1 cellular context compared by ENCODE assay signal in genomic region chr14:70005281-70005805, GRCh38.
TF ChIP-seq lines count a peak whose summit lies in the region.

No MANE protein-coding gene starts in this region.

TF ChIP-seq in HepG2, 621 proteins besides CTCF, POLR2A, EP300 and RAD21 (continued from another document and continues in another):
- no peak for TF ChIP-seq UBTF (CRISPR knock-in tag; IDR thresholded peaks at IDR 0.05)
- no peak for TF ChIP-seq GLI4 (CRISPR knock-in tag; IDR thresholded peaks at IDR 0.05; ENCODE audit: borderline replicate concordance)
- no peak for TF ChIP-seq LCORL (IDR thresholded peaks at IDR 0.05)
- peak; percentile 92 for TF ChIP-seq LCORL (CRISPR knock-in tag; IDR thresholded peaks at IDR 0.05)
- no peak for TF ChIP-seq ZNF883 (CRISPR knock-in tag; IDR thresholded peaks at IDR 0.05; ENCODE audit: not compliant biosample characterization)
- TF ChIP-seq EEA1 (CRISPR knock-in tag; IDR thresholded peaks at IDR 0.05; ENCODE audit: borderline replicate concordance) = no peak
- no peak for TF ChIP-seq NFE2L2 (IDR thresholded peaks at IDR 0.05; ENCODE audit: low read length)
- no peak for TF ChIP-seq ZSCAN5A (CRISPR knock-in tag; IDR thresholded peaks at IDR 0.05; ENCODE audit: borderline replicate concordance)
- 0 out of 2 replicates have a peak, but pooled peaks have one; percentile 22 for TF ChIP-seq BRCA1 (CRISPR knock-in tag; IDR thresholded peaks at IDR 0.05)
- TF ChIP-seq ZNF646 (CRISPR knock-in tag; IDR thresholded peaks at IDR 0.05) = peak; percentile 68; the same call in 1 of the 2 replicates
- TF ChIP-seq ZNF253 (CRISPR knock-in tag; IDR thresholded peaks at IDR 0.05; ENCODE audit: borderline replicate concordance) = no peak
- peak; percentile 61 for TF ChIP-seq PPARG (CRISPR knock-in tag; conservative IDR thresholded peaks at IDR 0.05)
- TF ChIP-seq SNAI1 (CRISPR knock-in tag; IDR thresholded peaks at IDR 0.05; ENCODE audit: borderline replicate concordance) = no peak
- no peak for TF ChIP-seq CREB3 (CRISPR knock-in tag; IDR thresholded peaks at IDR 0.05)
- peak; percentile 64; the same call in 1 of the 2 replicates for TF ChIP-seq ZSCAN25 (CRISPR knock-in tag; IDR thresholded peaks at IDR 0.05)
- no peak for TF ChIP-seq ZBTB21 (CRISPR knock-in tag; IDR thresholded peaks at IDR 0.05)
- TF ChIP-seq GFI1 (CRISPR knock-in tag; IDR thresholded peaks at IDR 0.05; ENCODE audit: borderline replicate concordance) = peak; percentile 71; the same call in 1 of the 2 replicates
- TF ChIP-seq HMGXB4 (CRISPR knock-in tag; IDR thresholded peaks at IDR 0.05; ENCODE audit: borderline replicate concordance in 1 of 2, low read depth in 1 of 2) = 0 out of 4 replicates have a peak, but pooled peaks of 1 of the 2 experiments have one; percentile 25
- no peak for TF ChIP-seq CENPBD1 (CRISPR knock-in tag; IDR thresholded peaks at IDR 0.05; ENCODE audit: borderline replicate concordance, low read depth)
- no peak for TF ChIP-seq MBD4 (IDR thresholded peaks at IDR 0.05; ENCODE audit: borderline replicate concordance, low read length)
- TF ChIP-seq MED8 (CRISPR knock-in tag; IDR thresholded peaks at IDR 0.05; ENCODE audit: insufficient replicate concordance) = no peak
- peak; percentile 67; the same call in 1 of the 2 replicates for TF ChIP-seq JUN (CRISPR knock-in tag; IDR thresholded peaks at IDR 0.05)
- no peak for TF ChIP-seq ZNF260 (CRISPR knock-in tag; IDR thresholded peaks at IDR 0.05; ENCODE audit: borderline replicate concordance, low read depth)
- no peak for TF ChIP-seq ZNF12 (CRISPR knock-in tag; IDR thresholded peaks at IDR 0.05)
- no peak for TF ChIP-seq TCF7L2 (IDR thresholded peaks at IDR 0.05; ENCODE audit: low read depth, low read length)
- TF ChIP-seq ZNF792 (CRISPR knock-in tag; IDR thresholded peaks at IDR 0.05) = peak; percentile 66; the same call in 1 of the 2 replicates
- TF ChIP-seq ZNF761 (CRISPR knock-in tag; conservative IDR thresholded peaks at IDR 0.05) = peak; percentile 74; the same call in 1 of the 2 replicates
- TF ChIP-seq RNF2 (conservative IDR thresholded peaks at IDR 0.05; ENCODE audit: low read depth) = no peak
- TF ChIP-seq ZNF598 (CRISPR knock-in tag; IDR thresholded peaks at IDR 0.05; ENCODE audit: borderline replicate concordance) = no peak; the same call in 1 of the 2 replicates
- peak; percentile 44; the same call in 1 of the 2 replicates for TF ChIP-seq CCDC6 (CRISPR knock-in tag; IDR thresholded peaks at IDR 0.05)
- TF ChIP-seq NCOA5 (CRISPR knock-in tag; IDR thresholded peaks at IDR 0.05) = no peak
- TF ChIP-seq GTF3A (CRISPR knock-in tag; conservative IDR thresholded peaks at IDR 0.05) = no peak
- no peak for TF ChIP-seq ZNF446 (CRISPR knock-in tag; IDR thresholded peaks at IDR 0.05)
- TF ChIP-seq SP140L (CRISPR knock-in tag; IDR thresholded peaks at IDR 0.05; ENCODE audit: borderline replicate concordance) = no peak
- TF ChIP-seq ELF4 (CRISPR knock-in tag; IDR thresholded peaks at IDR 0.05; ENCODE audit: borderline replicate concordance) = no peak
- TF ChIP-seq JARID2 (CRISPR knock-in tag; IDR thresholded peaks at IDR 0.05; ENCODE audit: insufficient replicate concordance) = no peak
- no peak for TF ChIP-seq E2F5 (CRISPR knock-in tag; conservative IDR thresholded peaks at IDR 0.05)
- TF ChIP-seq ZNF709 (CRISPR knock-in tag; IDR thresholded peaks at IDR 0.05) = no peak
- peak; percentile 98 for TF ChIP-seq HNF4G (IDR thresholded peaks at IDR 0.05; ENCODE audit: borderline replicate concordance, low read depth, low read length)
- peak; percentile 96 for TF ChIP-seq HNF4G (CRISPR knock-in tag; IDR thresholded peaks at IDR 0.05; ENCODE audit: borderline replicate concordance, low read depth)
- TF ChIP-seq ZNF567 (CRISPR knock-in tag; IDR thresholded peaks at IDR 0.05; ENCODE audit: borderline replicate concordance) = no peak
- TF ChIP-seq ZBTB44 (CRISPR knock-in tag; IDR thresholded peaks at IDR 0.05) = no peak
- TF ChIP-seq ZFP36 (IDR thresholded peaks at IDR 0.05; ENCODE audit: borderline replicate concordance, low read depth, low read length, partially characterized antibody) = no peak
- peak; percentile 76 for TF ChIP-seq ISL2 (CRISPR knock-in tag; IDR thresholded peaks at IDR 0.05)
- TF ChIP-seq MED1 (CRISPR knock-in tag; IDR thresholded peaks at IDR 0.05) = peak; percentile 85
- no peak for TF ChIP-seq ZNF224 (CRISPR knock-in tag; IDR thresholded peaks at IDR 0.05)
- no peak for TF ChIP-seq FOXO4 (CRISPR knock-in tag; conservative IDR thresholded peaks at IDR 0.05)
- no peak for TF ChIP-seq ZNF737 (CRISPR knock-in tag; IDR thresholded peaks at IDR 0.05; ENCODE audit: borderline replicate concordance)
- peak; percentile 45 for TF ChIP-seq STAG1 (CRISPR knock-in tag; IDR thresholded peaks at IDR 0.05)
- TF ChIP-seq ZNF292 (CRISPR knock-in tag; IDR thresholded peaks at IDR 0.05; ENCODE audit: borderline replicate concordance, low read depth) = peak; percentile 84; the same call in 1 of the 2 replicates
